In the genomic region with DNA sequence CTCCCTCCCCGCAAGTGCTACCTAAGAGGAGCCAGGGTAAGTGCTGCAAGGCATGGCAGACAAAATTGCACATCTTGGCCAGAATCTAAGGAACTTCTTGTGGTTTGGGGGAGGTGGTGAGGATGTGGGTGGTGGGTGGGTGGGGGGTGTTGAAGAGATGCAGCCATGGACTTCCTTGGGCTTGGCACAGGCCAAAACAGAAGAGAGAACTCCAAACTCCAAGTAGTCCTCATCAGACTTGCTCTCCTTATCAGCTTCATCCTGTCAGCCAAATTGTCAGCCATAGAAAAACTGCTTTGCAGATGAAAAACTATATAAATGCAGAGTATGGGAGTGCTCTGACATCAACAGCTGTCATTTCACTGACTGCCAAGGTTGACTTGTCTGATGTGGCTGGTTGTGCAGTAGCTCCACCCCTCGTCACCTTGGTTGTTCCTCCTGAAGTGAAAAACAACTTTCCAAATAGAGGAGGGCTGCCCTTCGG, we compare ENCODE assay signal across 15 cellular contexts. TPM values are rescaled to one million over a fixed set of nuclear protein-coding genes. Genes with fewer than 3 reads are reported as not detected.
DNase-seq lines count a peak whose midpoint lies in the region; ATAC-seq and TF ChIP-seq lines count a peak whose summit lies in the region.
"Had no signal": no experiment of that assay in that cellular context is flagged by ENCODE, and none has a peak within 500 bp of the region (broad histone marks: within the 10 kb centered on the region; RNA-seq: fewer than 3 reads in every experiment).

No MANE protein-coding gene starts in this region.

- intact Hi-C loops in mucosa of descending colon (cut with DNase I, micrococcal nuclease) = no loop called here

- peaks cover 91 to 95% (median 94%) of the 10 kb centered on the region in 3 donors for H3K4me1 Mint-ChIP-seq in T-cell
- H3K4me1 Mint-ChIP-seq in activated T-helper 17 cell treated with anti-CD3 and anti-CD28 coated beads, Interleukin-2, amount 50 U/mL, for 72 hours = peaks cover 53% of the 10 kb centered on the region

- peak in 32 of 34 experiments; percentile 41 to 79 (median 64) for DNase-seq in T-cell
- no peak for DNase-seq in mucosa of descending colon
- no peak for DNase-seq in DMS 273 treated with DMSO at 0.1 percent for 48 hours (lab: John Stamatoyannopoulos, UW)
- no peak for DNase-seq in NCI-H1694 treated with DMSO at 0.1 percent for 48 hours (lab: John Stamatoyannopoulos, UW)
- DNase-seq in KBM-7 = no peak
- DNase-seq: cortex of kidney, NCI-H146 had no signal

- in situ Hi-C loops in KBM-7 (cut with MboI; ENCODE audit: low pct_unique_long_range_greater_than_20kb, low sequenced_read_pairs) = no loop called here

- peaks cover 9% of the 10 kb centered on the region for H3K36me3 Mint-ChIP-seq in T-cell
- peaks cover 23% of the 10 kb centered on the region for H3K36me3 Mint-ChIP-seq in activated T-helper 17 cell treated with anti-CD3 and anti-CD28 coated beads, Interleukin-2, amount 50 U/mL, for 72 hours (ENCODE audit: low read depth)

- H3K9ac ChIP-seq in BLaER1 treated with 17β-estradiol and CSF1 and Interleukin-3, amounts not matched to agents 10 nM and 100 nM = peak overlapping the region in 5 of 11 experiments; percentile 0 to 40 (median 28); a peak in 7 of 22 replicates

- no peak for TF ChIP-seq CTCF in mucosa of descending colon (IDR thresholded peaks at IDR 0.05)

- H3K4me1 ChIP-seq in BLaER1 treated with 17β-estradiol and CSF1 and Interleukin-3, amounts not matched to agents 10 nM and 100 nM = peaks cover 57 to 75% (median 66%) of the 10 kb centered on the region in 10 experiments
- peaks cover 22% of the 10 kb centered on the region for H3K4me1 ChIP-seq in mucosa of descending colon (ENCODE audit: low read depth)

- H3K4me3 Mint-ChIP-seq in T-cell = peak overlapping the region; percentile 75 to 96 (median 85)
- peak overlapping the region; percentile 57 for H3K4me3 Mint-ChIP-seq in activated T-helper 17 cell treated with anti-CD3 and anti-CD28 coated beads, Interleukin-2, amount 50 U/mL, for 72 hours

- peak overlapping the region in 8 of 11 experiments; percentile 12 to 66 (median 52); a peak in 13 of 22 replicates for H3K27ac ChIP-seq in BLaER1 treated with 17β-estradiol and CSF1 and Interleukin-3, amounts not matched to agents 10 nM and 100 nM

- peak overlapping the region; percentile 93 to 97 for H3K27ac Mint-ChIP-seq in T-cell
- peak overlapping the region; percentile 87 for H3K27ac Mint-ChIP-seq in activated T-helper 17 cell treated with anti-CD3 and anti-CD28 coated beads, Interleukin-2, amount 50 U/mL, for 72 hours

- no peaks in the 10 kb centered on the region for H3K27me3 ChIP-seq in BLaER1 treated with 17β-estradiol and CSF1 and Interleukin-3, amounts not matched to agents 10 nM and 100 nM

- H3K4me3 ChIP-seq in BLaER1 treated with 17β-estradiol and CSF1 and Interleukin-3, amounts not matched to agents 10 nM and 100 nM = no peak overlapping the region; a peak in 2 of 20 replicates
- H3K4me3 ChIP-seq in mucosa of descending colon = no peak overlapping the region

- H4K20me1 ChIP-seq in BLaER1 treated with 17β-estradiol and CSF1 and Interleukin-3, amounts not matched to agents 10 nM and 100 nM = peaks cover 4 to 48% (median 45%) of the 10 kb centered on the region in 11 experiments; a peak in 20 of 22 replicates

- peaks cover 14 to 36% (median 26%) of the 10 kb centered on the region in 11 experiments; a peak in 21 of 22 replicates for H3K36me3 ChIP-seq in BLaER1 treated with 17β-estradiol and CSF1 and Interleukin-3, amounts not matched to agents 10 nM and 100 nM
- H3K36me3 ChIP-seq in mucosa of descending colon (ENCODE audit: low read depth) = no peaks in the 10 kb centered on the region

- no peaks in the 10 kb centered on the region for H3K27me3 Mint-ChIP-seq in T-cell
- H3K27me3 Mint-ChIP-seq in activated T-helper 17 cell treated with anti-CD3 and anti-CD28 coated beads, Interleukin-2, amount 50 U/mL, for 72 hours = no peaks in the 10 kb centered on the region

- H3K9me3 ChIP-seq in BLaER1 treated with 17β-estradiol and CSF1 and Interleukin-3, amounts not matched to agents 10 nM and 100 nM (replicated peaks in 1 of 11) = no peaks in the 10 kb centered on the region
- H3K9me3 ChIP-seq in mucosa of descending colon = no peaks in the 10 kb centered on the region

- H3K9me3 Mint-ChIP-seq in T-cell = no peaks in the 10 kb centered on the region
- no peaks in the 10 kb centered on the region for H3K9me3 Mint-ChIP-seq in activated T-helper 17 cell treated with anti-CD3 and anti-CD28 coated beads, Interleukin-2, amount 50 U/mL, for 72 hours

- ATAC-seq in T-cell (replicated peaks in 1 of 4) = peak; percentile 86 to 91 (median 88)
- ATAC-seq in activated T-helper 17 cell treated with anti-CD3 and anti-CD28 coated beads, Interleukin-2, amount 50 U/mL, for 72 hours (replicated peaks) = peak; percentile 65
- peak; percentile 11 for ATAC-seq in mucosa of descending colon
- no peak for ATAC-seq in HG03442 (IDR thresholded peaks at IDR 0.05; ENCODE audit: unreplicated experiment)

- H3K4me2 ChIP-seq in BLaER1 treated with 17β-estradiol and CSF1 and Interleukin-3, amounts not matched to agents 10 nM and 100 nM = peak overlapping the region; percentile 64 to 93 (median 83); a peak in 21 of 22 replicates

- POLR2A ChIA-PET in T-cell (lab: Charles Lee) = interaction anchor here (0.6 to 1.4 kb wide), 5 partner anchors 11 to 46 kb away, joined by 3 read pairs; a partner anchor contains a TSS

- CTCF ChIA-PET in T-cell (lab: Charles Lee) = interaction anchor here (0.6 to 17.4 kb wide), 9 partner anchors 10 to 707 kb away, joined by 3 to 375 read pairs (median 6); a partner anchor contains a TSS

RNA-seq across cellular contexts. Expression of a gene that starts 7.1 kb away (rescaled TPM):
- total RNA-seq in T-cell (10 to 100 TPM; 13.2 to 28.2 (median 21.5) TPM), mucosa of descending colon (1 to 10 TPM; 2.2 to 9.9 (median 3.9) TPM)
- 1 to 10 TPM; 1.1 to 1.2 TPM for total RNA-seq in activated T-helper 17 cell treated with anti-CD3 and anti-CD28 coated beads, Interleukin-2, amount 50 U/mL, for 72 hours

RNA-seq across cellular contexts. Expression of a gene that starts 8.5 kb away (rescaled TPM):
- total RNA-seq in T-cell (10 to 100 TPM; 23.6 to 42.6 (median 39.5) TPM), mucosa of descending colon (10 to 100 TPM; 16.0 to 18.7 (median 18.1) TPM)
- 10 to 100 TPM in 1 of 2 donors, 1 to 10 TPM in 1; 7.6 to 19.2 TPM for total RNA-seq in activated T-helper 17 cell treated with anti-CD3 and anti-CD28 coated beads, Interleukin-2, amount 50 U/mL, for 72 hours

RNA-seq across cellular contexts. Expression of a gene that starts 18.7 kb away (rescaled TPM):
- total RNA-seq in T-cell (10 to 100 TPM in 4 of 5 donors, 1 to 10 TPM in 1; 9.7 to 13.2 (median 12.5) TPM), mucosa of descending colon (1 to 10 TPM; 2.5 to 4.4 (median 3.5) TPM)
- 10 to 100 TPM; 14.5 to 15.3 TPM for total RNA-seq in activated T-helper 17 cell treated with anti-CD3 and anti-CD28 coated beads, Interleukin-2, amount 50 U/mL, for 72 hours

RNA-seq across cellular contexts. Expression of a gene that starts 36.1 kb away (rescaled TPM):
- under 1 TPM in 4 of 5 donors, not detected in 1; 0.09 to 0.13 (median 0.11) TPM for total RNA-seq in T-cell
- total RNA-seq in activated T-helper 17 cell treated with anti-CD3 and anti-CD28 coated beads, Interleukin-2, amount 50 U/mL, for 72 hours = not detected
- 1 to 10 TPM in 1 of 3 donors, under 1 TPM in 2; 0.12 to 6.6 (median 0.34) TPM for total RNA-seq in mucosa of descending colon
- total RNA-seq: T-helper 1 cell treated with Interleukin-12 subunit alpha and Interleukin-12 subunit beta and Interleukin-4 antibody, amounts not matched to agents 30 ng/mL and 1 ng/mL, for 36 hours had no signal

RNA-seq across cellular contexts. Expression of a gene that starts 37.3 kb away (rescaled TPM):
- total RNA-seq in T-cell (under 1 TPM; 0.16 to 0.75 (median 0.39) TPM), mucosa of descending colon (under 1 TPM in 1 of 3 donors, not detected in 2; 0.25 TPM)
- total RNA-seq in activated T-helper 17 cell treated with anti-CD3 and anti-CD28 coated beads, Interleukin-2, amount 50 U/mL, for 72 hours = under 1 TPM in 1 of 2 donors, not detected in 1; 0.45 TPM
- total RNA-seq: fibroblast of villous mesenchyme, HT1080, kidney epithelial cell, subcutaneous adipose tissue had no signal

Comparison
In these comparisons a context has a peak if more than half of its experiments do, and no peak if none do; other contexts are left out.
1. DNase-seq: peak in T-cell (32 of 34); none in mucosa of descending colon (0 of 3), DMS 273 treated with DMSO at 0.1 percent for 48 hours (single experiment), NCI-H1694 treated with DMSO at 0.1 percent for 48 hours (single experiment) and KBM-7 (single experiment).